ENCODE assay signal across 7 cellular contexts in genomic region chr6:37103169-37104039, GRCh38.
DNase-seq lines count a peak whose midpoint lies in the region; ATAC-seq, FAIRE-seq and TF ChIP-seq lines count a peak whose summit lies in the region.

No MANE protein-coding gene starts in this region.

- H3K9me3 ChIP-seq in WERI-Rb-1 (ENCODE audit: severe bottlenecking) (no peaks in the 10 kb centered on the region), endothelial cell of umbilical vein (replicated peaks; ENCODE audit: control insufficient read depth, insufficient read depth, low read length) (no peaks in the 10 kb centered on the region), mononuclear cell (ENCODE audit: low read depth, low read length) (no peaks in the 10 kb centered on the region), transverse colon (no peaks in the 10 kb centered on the region)

- H3K4me1 ChIP-seq in endothelial cell of umbilical vein (ENCODE audit: control insufficient read depth, extremely low read depth, insufficient read depth, low read length), result peaks cover 18% of the 10 kb centered on the region
- H3K4me1 ChIP-seq in mononuclear cell (ENCODE audit: insufficient read depth, low read length), result peaks cover 40% of the 10 kb centered on the region
- peaks cover 10 to 37% (median 28%) of the 10 kb centered on the region in 4 donors for H3K4me1 ChIP-seq in transverse colon

- H3K27ac ChIP-seq in WERI-Rb-1 (peak overlapping the region; percentile 57), endothelial cell of umbilical vein (ENCODE audit: insufficient read depth, low read depth, low read length) (peak overlapping the region; percentile 72), transverse colon (peak overlapping the region; percentile 86 to 90 (median 88))

- in situ Hi-C loops in GM13977 (cut with MboI; ENCODE audit: low pct_unique_long_range_greater_than_20kb, low sequenced_read_pairs, unreplicated experiment), result no loop called here
- in situ Hi-C loops in transverse colon (cut with MboI; ENCODE audit: low pct_ligation_motif_present in 1 of 4, low pct_unique_long_range_greater_than_20kb in 1 of 4, low sequenced_read_pairs in 3 of 4), result no loop called here

- dilution Hi-C loops in endothelial cell of umbilical vein (cut with MboI; ENCODE audit: extremely low pct_ligation_motif_present, low sequenced_read_pairs), result no loop called here

- intact Hi-C loops in endothelial cell of umbilical vein (cut with micrococcal nuclease) (loop anchor here (2.0 to 5.0 kb wide), 3 partner anchors 46 to 75 kb away; no protein-coding TSS in a partner anchor), transverse colon (cut with DNase I; ENCODE audit: low total_unique reads) (loop anchor here (2.0 kb wide), 2 partner anchors 25 to 67 kb away; partner anchors contain the start of gene PIM1)

- no peaks in the 10 kb centered on the region for H4K20me1 ChIP-seq in endothelial cell of umbilical vein (replicated peaks; ENCODE audit: control insufficient read depth, extremely low read depth, insufficient read depth, low read length)

- no TSS peak for BruUV-seq in endothelial cell of umbilical vein (replicated peaks; lab: Mats Ljungman, UMichigan)

- H2AFZ ChIP-seq in endothelial cell of umbilical vein (ENCODE audit: low read depth, low read length), result peak overlapping the region; percentile 57

- H3K4me2 ChIP-seq in endothelial cell of umbilical vein (ENCODE audit: insufficient read depth, low read length), result peak overlapping the region; percentile 96

- TF ChIP-seq EP300 in transverse colon (IDR thresholded peaks at IDR 0.05; ENCODE audit: low read depth), result peak; percentile 57

- DNase-seq in GM13977 (ENCODE audit: low spot score), result peak; percentile 55
- DNase-seq in NCI-H146 treated with DMSO at 0.1 percent for 48 hours (lab: John Stamatoyannopoulos, UW; ENCODE audit: unreplicated experiment), result peak; percentile 91
- peak; percentile 78 for DNase-seq in WERI-Rb-1
- peak; percentile 84 for DNase-seq in endothelial cell of umbilical vein (ENCODE audit: low read depth, low spot score)
- peak; percentile 93 for DNase-seq in transverse colon

- H3K27me3 ChIP-seq in WERI-Rb-1 (ENCODE audit: insufficient read depth, low read depth, severe bottlenecking), result no peaks in the 10 kb centered on the region
- no peaks in the 10 kb centered on the region for H3K27me3 ChIP-seq in endothelial cell of umbilical vein (ENCODE audit: control insufficient read depth in 2 of 2, insufficient read depth in 2 of 2, low read length in 2 of 2)
- no peaks in the 10 kb centered on the region for H3K27me3 ChIP-seq in mononuclear cell (ENCODE audit: insufficient read depth, low read length)
- no peaks in the 10 kb centered on the region for H3K27me3 ChIP-seq in transverse colon

- no peaks in the 10 kb centered on the region for H3K79me2 ChIP-seq in endothelial cell of umbilical vein (ENCODE audit: control insufficient read depth, insufficient read depth, low read length)

- POLR2A ChIA-PET in endothelial cell of umbilical vein (lab: Charles Lee), result no interaction called here

- CTCF ChIA-PET in endothelial cell of umbilical vein (lab: Charles Lee), result interaction anchor here (0.9 to 2.1 kb wide), 7 partner anchors 12 to 68 kb away, joined by 3 to 10 read pairs (median 4); no protein-coding TSS in a partner anchor

- WGBS in transverse colon (ENCODE audit: low coverage in 1 of 2), 2 donors, result 15 to 22% methylated on average over 9 to 10 of the region's 10 CpGs

- no peak for TF ChIP-seq CTCF in GM13977 (IDR thresholded peaks at IDR 0.05; ENCODE audit: extremely low read depth, insufficient read depth, missing control alignments)
- TF ChIP-seq CTCF in WERI-Rb-1 (IDR thresholded peaks at IDR 0.05; ENCODE audit: low read depth, low read length), result no peak
- no peak for TF ChIP-seq CTCF in endothelial cell of umbilical vein (IDR thresholded peaks at IDR 0.05; ENCODE audit: extremely low read depth in 1 of 2, insufficient read depth in 1 of 2, low read depth in 1 of 2, low read length in 2 of 2)
- TF ChIP-seq CTCF in transverse colon (IDR thresholded peaks at IDR 0.05), result no peak

- H3K36me3 ChIP-seq in WERI-Rb-1 (no peaks in the 10 kb centered on the region), endothelial cell of umbilical vein (ENCODE audit: control insufficient read depth in 2 of 2, extremely low read depth in 1 of 2, insufficient read depth in 2 of 2, low read length in 2 of 2) (no peaks in the 10 kb centered on the region), transverse colon (no peaks in the 10 kb centered on the region)

- H3K4me3 ChIP-seq in WERI-Rb-1 (ENCODE audit: low read depth, low read length) (peak overlapping the region; percentile 53), endothelial cell of umbilical vein (replicated peaks in 1 of 3; ENCODE audit: insufficient read depth in 1 of 3, low read depth in 1 of 3, low read length in 3 of 3) (peak overlapping the region; percentile 15 to 63 (median 22)), mononuclear cell (ENCODE audit: low read length) (peak overlapping the region; percentile 25), transverse colon (peak overlapping the region in 3 of 4 donors; percentile 29 to 45 (median 38))

- no peak for ATAC-seq in GM21717 (IDR thresholded peaks at IDR 0.05; ENCODE audit: unreplicated experiment)

- TF ChIP-seq POLR2A in endothelial cell of umbilical vein (IDR thresholded peaks at IDR 0.05; ENCODE audit: low read depth, low read length) (no peak), transverse colon (IDR thresholded peaks at IDR 0.05) (peak; percentile 40)

- no peak for FAIRE-seq in endothelial cell of umbilical vein (lab: Jason Lieb, UNC)

- H3K9ac ChIP-seq in endothelial cell of umbilical vein (replicated peaks; ENCODE audit: extremely low read depth, insufficient read depth, low read length), result peak overlapping the region; percentile 82

- H3K9me1 ChIP-seq in endothelial cell of umbilical vein (replicated peaks; ENCODE audit: control insufficient read depth, extremely low read depth, insufficient read depth, low read length), result no peaks in the 10 kb centered on the region

TF ChIP-seq in endothelial cell of umbilical vein, 7 proteins besides CTCF, POLR2A, EP300 and RAD21:
- no peak for TF ChIP-seq MAX (IDR thresholded peaks at IDR 0.05; ENCODE audit: insufficient read depth, insufficient read length)
- no peak for TF ChIP-seq EZH2 (IDR thresholded peaks at IDR 0.05; ENCODE audit: borderline replicate concordance, low read depth, low read length, severe bottlenecking)
- TF ChIP-seq JUN (IDR thresholded peaks at IDR 0.05; ENCODE audit: borderline replicate concordance, insufficient read depth, insufficient read length, low read depth), result no peak
- TF ChIP-seq POLR2AphosphoS5 (IDR thresholded peaks at IDR 0.05; ENCODE audit: insufficient read depth, low read depth, low read length), result no peak
- TF ChIP-seq FOS (IDR thresholded peaks at IDR 0.05; ENCODE audit: borderline replicate concordance, insufficient read depth, low read length), result no peak
- TF ChIP-seq GATA2 (IDR thresholded peaks at IDR 0.05; ENCODE audit: insufficient read depth, insufficient read length, low read depth, low read length), result no peak
- TF ChIP-seq MYC (IDR thresholded peaks at IDR 0.05; ENCODE audit: low read depth, low read length), result no peak
